In genomic region chr6:169282043-169282442, GRCh38 we compare ENCODE assay signal across 20 cellular contexts. TPM values are rescaled to one million over a fixed set of nuclear protein-coding genes. Genes with fewer than 3 reads are reported as not detected.
"Had no signal": no experiment of that assay in that cellular context is flagged by ENCODE, and none has a peak within 500 bp of the region (broad histone marks: within the 10 kb centered on the region; RNA-seq: fewer than 3 reads in every experiment).

No MANE protein-coding gene starts in this region.

- H3K4me3 Mint-ChIP-seq: mesothelial cell of epicardium had no signal

- H3K9me3 Mint-ChIP-seq: mesothelial cell of epicardium had no signal

- H3K36me3 ChIP-seq: esophagus squamous epithelium, gastrocnemius medialis, heart right ventricle, left lung, lower lobe of right lung had no signal

- H3K9me3 ChIP-seq: esophagus squamous epithelium, gastrocnemius medialis, heart right ventricle, left lung, lower lobe of right lung, mucosa of descending colon had no signal

- H3K27ac Mint-ChIP-seq: mesothelial cell of epicardium had no signal

- H3K27ac ChIP-seq: coronary artery, dorsolateral prefrontal cortex, esophagus squamous epithelium, gastrocnemius medialis, heart right ventricle, left lung, lower lobe of right lung had no signal

- H3K27me3 ChIP-seq: dorsolateral prefrontal cortex, esophagus squamous epithelium, gastrocnemius medialis, left lung had no signal

- H3K4me1 ChIP-seq: esophagus squamous epithelium, gastrocnemius medialis, heart right ventricle, left lung, lower lobe of right lung had no signal

- DNase-seq: dermis blood vessel endothelial cell; dorsolateral prefrontal cortex; effector CD4-positive, alpha-beta T cell; effector memory CD4-positive, alpha-beta T cell; esophagus squamous epithelium; foreskin fibroblast; foreskin melanocyte; gastrocnemius medialis; glutamatergic neuron; heart right ventricle; hippocampal formation; left cardiac atrium; left lung; left ventricle myocardium superior; lower lobe of right lung; mesenchymal stem cell; mucosa of descending colon had no signal

- H3K36me3 Mint-ChIP-seq: mesothelial cell of epicardium had no signal

- H3K4me1 Mint-ChIP-seq: mesothelial cell of epicardium had no signal

- H3K4me3 ChIP-seq: coronary artery, dorsolateral prefrontal cortex, esophagus squamous epithelium, gastrocnemius medialis, heart right ventricle, left lung, lower lobe of right lung, mucosa of descending colon had no signal

RNA-seq across cellular contexts. Expression of gene THBS2, which starts 28.4 kb away (rescaled TPM):
- total RNA-seq: endothelial cell of umbilical vein had no signal
